11 cellular contexts compared by ENCODE assay signal in genomic region chr19:2561895-2562294, GRCh38.
DNase-seq lines count a peak whose midpoint lies in the region; ATAC-seq, FAIRE-seq and TF ChIP-seq lines count a peak whose summit lies in the region.
"Had no signal": no experiment of that assay in that cellular context is flagged by ENCODE, and none has a peak within 500 bp of the region (broad histone marks: within the 10 kb centered on the region; RNA-seq: fewer than 3 reads in every experiment).

No MANE protein-coding gene starts in this region.

- CTCF ChIA-PET in HepG2 (lab: Yijun Ruan, JAX; ENCODE audit: low intra/inter-chr PET ratio, low total read pairs), result no interaction called here

- WGBS in HepG2 (ENCODE audit: low lambda C conversion rate), result 9% methylated on average over 14 of the region's 14 CpGs
- 48% methylated on average over 13 of the region's 14 CpGs for whole genome bisulfite sequencing in suprapubic skin
- 70% methylated on average over 14 of the region's 14 CpGs; no CpG with 5 or more reads in 1 of the 2 donors for WGBS in transverse colon (ENCODE audit: low coverage in 1 of 2), 2 donors

- peak overlapping the region; percentile 75 for H3K4me2 ChIP-seq in HepG2 (ENCODE audit: low read depth, low read length)

- H3K27me3 ChIP-seq in HepG2 (ENCODE audit: control insufficient read depth in 1 of 2, insufficient read depth in 2 of 2, low read length in 2 of 2), result no peaks in the 10 kb centered on the region
- no peaks in the 10 kb centered on the region for H3K27me3 ChIP-seq in suprapubic skin
- no peaks in the 10 kb centered on the region for H3K27me3 ChIP-seq in transverse colon
- H3K27me3 ChIP-seq: adrenal gland had no signal

- in situ Hi-C loops in HepG2 (cut with HindIII; ENCODE audit: extremely low pct_ligation_motif_present, low pct_unique_long_range_greater_than_20kb) (no loop called here), transverse colon (cut with MboI; ENCODE audit: low pct_ligation_motif_present in 1 of 4, low pct_unique_long_range_greater_than_20kb in 1 of 4, low sequenced_read_pairs in 3 of 4) (no loop called here)

- ATAC-seq in HG03354 (IDR thresholded peaks at IDR 0.05; ENCODE audit: poor library complexity, severe bottlenecking, unreplicated experiment) (peak; percentile 79), HepG2 (peak; percentile 45; the same call in 2 of the 3 replicates), omental fat pad (ENCODE audit: low FRiP score) (no peak)

- H2AFZ ChIP-seq in HepG2 (ENCODE audit: low read length), result peak overlapping the region; percentile 61
- H2AFZ ChIP-seq: parathyroid adenoma had no signal

- H4K20me1 ChIP-seq in HepG2 (ENCODE audit: insufficient read depth, low read length), result no peaks in the 10 kb centered on the region

- peak overlapping the region; percentile 54 for H3K27ac ChIP-seq in HepG2 (ENCODE audit: extremely low read length, insufficient read depth, low read length)
- no peak overlapping the region for H3K27ac ChIP-seq in suprapubic skin
- no peak overlapping the region for H3K27ac ChIP-seq in transverse colon
- H3K27ac ChIP-seq: 22Rv1, adrenal gland, parathyroid adenoma had no signal

- FAIRE-seq in HepG2 (lab: Jason Lieb, UNC), result no peak

- H3K9me3 ChIP-seq in HepG2 (ENCODE audit: low read length) (no peaks in the 10 kb centered on the region), suprapubic skin (no peaks in the 10 kb centered on the region), transverse colon (no peaks in the 10 kb centered on the region)
- H3K9me3 ChIP-seq: adrenal gland had no signal

- H3K36me3 ChIP-seq in HepG2 (replicated peaks in 1 of 2; ENCODE audit: control insufficient read depth in 1 of 2, insufficient read depth in 2 of 2, low read length in 2 of 2) (no peaks in the 10 kb centered on the region), suprapubic skin (no peaks in the 10 kb centered on the region), transverse colon (no peaks in the 10 kb centered on the region)
- H3K36me3 ChIP-seq: adrenal gland had no signal

- peak overlapping the region; percentile 31 to 59 (median 48); a peak in 4 of 6 replicates for H3K4me3 ChIP-seq in HepG2 (replicated peaks in 1 of 3; ENCODE audit: insufficient read depth in 1 of 3, low read depth in 2 of 3, low read length in 3 of 3)
- H3K4me3 ChIP-seq in suprapubic skin, result peak overlapping the region; percentile 38
- H3K4me3 ChIP-seq in transverse colon, result peak overlapping the region in 1 of 4 donors; percentile 34
- H3K4me3 ChIP-seq: adrenal gland had no signal

- H3K4me1 ChIP-seq in HepG2 (ENCODE audit: insufficient read depth, low read length), result peaks cover 60% of the 10 kb centered on the region
- peaks cover 8% of the 10 kb centered on the region for H3K4me1 ChIP-seq in suprapubic skin
- H3K4me1 ChIP-seq in transverse colon, result peaks cover 0 to 2% (median 0%) of the 10 kb centered on the region in 4 donors
- H3K4me1 ChIP-seq: adrenal gland, parathyroid adenoma had no signal

- BruUV-seq in HepG2 (replicated peaks; lab: Mats Ljungman, UMichigan), result no TSS peak

- no peak for TF ChIP-seq CTCF in HepG2 (CRISPR knock-in tag; IDR thresholded peaks at IDR 0.05)
- TF ChIP-seq CTCF in suprapubic skin (IDR thresholded peaks at IDR 0.05), result no peak
- no peak for TF ChIP-seq CTCF in transverse colon (IDR thresholded peaks at IDR 0.05)
- no peak for TF ChIP-seq CTCF in omental fat pad (IDR thresholded peaks at IDR 0.05)

- no peak for TF ChIP-seq RAD21 in HepG2 (CRISPR knock-in tag; IDR thresholded peaks at IDR 0.05)

- H3K9ac ChIP-seq in HepG2 (ENCODE audit: insufficient read depth, low read depth, low read length), result peak overlapping the region; percentile 60; the same call in 1 of the 2 replicates
- H3K9ac ChIP-seq: parathyroid adenoma had no signal

- intact Hi-C loops in HepG2 (cut with micrococcal nuclease; ENCODE audit: unreplicated experiment), result no loop called here
- intact Hi-C loops in transverse colon (cut with DNase I; ENCODE audit: low total_unique reads), result no loop called here

- no peaks in the 10 kb centered on the region for H3K79me2 ChIP-seq in HepG2 (ENCODE audit: insufficient read depth, low read length)

- DNase-seq in DMS79 treated with DMSO at 0.1 percent for 48 hours (lab: John Stamatoyannopoulos, UW) (peak; percentile 19), DMS79 (lab: John Stamatoyannopoulos, UW) (no peak), HepG2 (ENCODE audit: low spot score) (no peak), suprapubic skin (ENCODE audit: low spot score in 2 of 2) (no peak), transverse colon (no peak), omental fat pad (ENCODE audit: low spot score) (no peak)
- peak; percentile 30 to 77 (median 42) for DNase-seq in activated CD8-positive, alpha-beta memory T cell treated with anti-CD3 and anti-CD28 coated beads for 48 hours (ENCODE audit: low read depth in 2 of 3, low spot score in 2 of 3)

- TF ChIP-seq POLR2A in HepG2 (IDR thresholded peaks at IDR 0.05; ENCODE audit: insufficient read depth in 1 of 2, low read depth in 2 of 2, low read length in 2 of 2) (no peak), suprapubic skin (IDR thresholded peaks at IDR 0.05) (no peak), transverse colon (IDR thresholded peaks at IDR 0.05) (no peak)

- TF ChIP-seq EP300 in HepG2 (IDR thresholded peaks at IDR 0.05; ENCODE audit: low read depth in 2 of 2, low read length in 2 of 2), result no peak
- TF ChIP-seq EP300 in HepG2 (CRISPR knock-in tag; IDR thresholded peaks at IDR 0.05; ENCODE audit: borderline replicate concordance), result no peak
- TF ChIP-seq EP300 in suprapubic skin (IDR thresholded peaks at IDR 0.05), result no peak
- TF ChIP-seq EP300 in transverse colon (IDR thresholded peaks at IDR 0.05; ENCODE audit: low read depth), result no peak

- POLR2A ChIA-PET in HepG2 (lab: Yijun Ruan, JAX), result interaction anchor here (1.0 to 2.2 kb wide), 5 partner anchors 16 to 86 kb away, joined by 3 to 10 read pairs (median 6); partner anchors contain the start of gene GADD45B

TF ChIP-seq in HepG2, 621 proteins besides CTCF, POLR2A, EP300 and RAD21:
- TF ChIP-seq ELF3 (CRISPR knock-in tag; IDR thresholded peaks at IDR 0.05), result 0 out of 2 replicates have a peak, but pooled peaks have one; percentile 38
- 0 out of 2 replicates have a peak, but pooled peaks have one; percentile 22 for TF ChIP-seq THRA (CRISPR knock-in tag; IDR thresholded peaks at IDR 0.05; ENCODE audit: borderline replicate concordance)
- TF ChIP-seq PRPF4 (IDR thresholded peaks at IDR 0.05; ENCODE audit: low read depth, low read length, poor library complexity, severe bottlenecking), result no peak
- TF ChIP-seq HCFC1 (IDR thresholded peaks at IDR 0.05; ENCODE audit: low read depth, low read length), result no peak
- TF ChIP-seq KLF16 (CRISPR knock-in tag; IDR thresholded peaks at IDR 0.05), result no peak
- 0 out of 2 replicates have a peak, but pooled peaks have one; percentile 22 for TF ChIP-seq FOSL2 (CRISPR knock-in tag; IDR thresholded peaks at IDR 0.05)
- TF ChIP-seq CBX2 (IDR thresholded peaks at IDR 0.05; ENCODE audit: low read depth, low read length), result no peak
- no peak for TF ChIP-seq CBX2 (CRISPR knock-in tag; IDR thresholded peaks at IDR 0.05; ENCODE audit: low read depth)
- no peak for TF ChIP-seq ZBTB7B (CRISPR knock-in tag; IDR thresholded peaks at IDR 0.05)
- TF ChIP-seq ZNF687 (CRISPR knock-in tag; IDR thresholded peaks at IDR 0.05), result no peak; the same call in 1 of the 2 replicates

Comparison
In these comparisons a context has a peak if more than half of its experiments do, and no peak if none do; other contexts are left out.
1. DNase-seq: peak in DMS79 treated with DMSO at 0.1 percent for 48 hours (single experiment) and activated CD8-positive, alpha-beta memory T cell treated with anti-CD3 and anti-CD28 coated beads for 48 hours (3 of 3); none in DMS79 (single experiment), HepG2 (single experiment), suprapubic skin (0 of 2), transverse colon (single experiment) and omental fat pad (single experiment).